23 cellular contexts compared by ENCODE assay signal in the genomic region with DNA sequence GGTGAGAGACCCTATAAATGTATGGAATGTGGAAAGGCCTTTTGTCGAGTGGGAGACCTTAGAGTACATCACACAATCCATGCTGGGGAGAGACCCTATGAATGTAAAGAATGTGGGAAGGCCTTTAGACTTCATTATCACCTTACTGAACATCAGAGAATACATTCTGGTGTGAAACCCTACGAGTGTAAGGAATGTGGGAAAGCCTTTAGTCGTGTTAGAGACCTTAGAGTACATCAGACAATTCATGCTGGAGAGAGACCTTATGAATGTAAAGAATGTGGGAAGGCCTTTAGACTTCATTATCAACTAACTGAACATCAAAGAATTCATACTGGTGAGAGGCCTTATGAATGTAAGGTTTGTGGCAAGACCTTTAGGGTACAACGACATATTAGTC.
"Had no signal": no experiment of that assay in that cellular context is flagged by ENCODE, and none has a peak within 500 bp of the region (broad histone marks: within the 10 kb centered on the region; RNA-seq: fewer than 3 reads in every experiment).

No MANE protein-coding gene starts in this region.

- FAIRE-seq: colon, endometrium, frontal cortex, keratinocyte, urothelium cell line had no signal

- H3K4me3 ChIP-seq: ovary, psoas muscle, skin epidermis, spleen, thoracic aorta, tibial nerve, upper lobe of left lung had no signal

- H3K4me1 ChIP-seq: psoas muscle, spleen, tibial nerve, upper lobe of left lung had no signal

- H3K36me3 ChIP-seq: ovary had no signal

- DNase-seq: effector CD8-positive, alpha-beta T cell; hypothalamus; mammary epithelial cell; natural killer cell; occipital lobe; ovary; posterior cingulate gyrus; psoas muscle; right cardiac atrium; spleen; stimulated activated CD4-positive, alpha-beta T cell treated with anti-CD3 and anti-CD28 coated beads, Interleukin-4, amount 100 ng/mL, for 4 hours; stimulated activated naive CD8-positive, alpha-beta T cell treated with anti-CD3 and anti-CD28 coated beads, Interleukin-15, Interleukin-2, amounts not matched to agents 100 U/mL and 50 U/mL, for 24 hours; upper lobe of left lung had no signal

- ATAC-seq: left lobe of liver; natural killer cell; psoas muscle; right cardiac atrium; stimulated activated memory B cell treated with anti-CD40 and anti-IgM and Interleukin-4, amounts not matched to agents 10 μg/mL and 1 μg/mL and 100 μg/mL, for 72 hours; stimulated activated naive CD8-positive, alpha-beta T cell treated with anti-CD3 and anti-CD28 coated beads, Interleukin-15, Interleukin-2, amounts not matched to agents 100 U/mL and 50 U/mL, for 24 hours had no signal

- H3K27ac ChIP-seq: ovary, psoas muscle, skin epidermis, spleen, thoracic aorta, tibial nerve, upper lobe of left lung had no signal

- H3K27me3 ChIP-seq: ovary, spleen, tibial nerve, upper lobe of left lung had no signal
